In genomic region chr14:31419179-31420012, GRCh38 we compare ENCODE assay signal across 2 cellular contexts.
TF ChIP-seq lines count a peak whose summit lies in the region.

No MANE protein-coding gene starts in this region.

TF ChIP-seq in IMR-90, 13 proteins besides CTCF, POLR2A, EP300 and RAD21:
- TF ChIP-seq MAFK (IDR thresholded peaks at IDR 0.05; ENCODE audit: low read depth, low read length) (no peak), NFE2L2 (IDR thresholded peaks at IDR 0.05; ENCODE audit: low read depth, low read length) (no peak), ELK1 (IDR thresholded peaks at IDR 0.05; ENCODE audit: borderline replicate concordance, low read depth, low read length) (no peak), MAZ (IDR thresholded peaks at IDR 0.05; ENCODE audit: borderline replicate concordance, low read depth, low read length) (no peak), RFX5 (IDR thresholded peaks at IDR 0.05; ENCODE audit: low read depth, low read length) (no peak), CHD1 (IDR thresholded peaks at IDR 0.05; ENCODE audit: low read depth, low read length) (no peak), RCOR1 (IDR thresholded peaks at IDR 0.05; ENCODE audit: insufficient replicate concordance, low read length) (no peak), CEBPB (IDR thresholded peaks at IDR 0.05; ENCODE audit: low read depth, low read length) (no peak), MXI1 (IDR thresholded peaks at IDR 0.05; ENCODE audit: borderline replicate concordance, low read depth, low read length) (no peak), USF2 (IDR thresholded peaks at IDR 0.05; ENCODE audit: low read depth, low read length) (no peak), SMC3 (IDR thresholded peaks at IDR 0.05; ENCODE audit: low read depth, low read length) (no peak), FOS (IDR thresholded peaks at IDR 0.05; ENCODE audit: low read depth, low read length) (no peak), BHLHE40 (IDR thresholded peaks at IDR 0.05; ENCODE audit: low read depth, low read length) (no peak)

TF ChIP-seq in K562, 482 proteins besides CTCF, POLR2A, EP300 and RAD21:
- TF ChIP-seq TAL1 (IDR thresholded peaks at IDR 0.05): no peak
- no peak for TF ChIP-seq ETS2 (tag; IDR thresholded peaks at IDR 0.05; ENCODE audit: borderline replicate concordance, poor library complexity, severe bottlenecking)
- TF ChIP-seq SMARCA4 (IDR thresholded peaks at IDR 0.05): no peak
- no peak for TF ChIP-seq MNT (conservative IDR thresholded peaks at IDR 0.05)
- no peak for TF ChIP-seq MYBL2 (IDR thresholded peaks at IDR 0.05; ENCODE audit: low read depth)
- no peak for TF ChIP-seq MYBL2 (CRISPR knock-in tag; IDR thresholded peaks at IDR 0.05; ENCODE audit: borderline replicate concordance)
- no peak for TF ChIP-seq HES1 (IDR thresholded peaks at IDR 0.05; ENCODE audit: low read depth)
- no peak for TF ChIP-seq NFE2 (IDR thresholded peaks at IDR 0.05; ENCODE audit: low read depth)
- TF ChIP-seq KLF10 (CRISPR knock-in tag; IDR thresholded peaks at IDR 0.05): no peak
- TF ChIP-seq CREB3 (tag; conservative IDR thresholded peaks at IDR 0.05; ENCODE audit: low read depth): no peak
- no peak for TF ChIP-seq ZSCAN32 (CRISPR knock-in tag; IDR thresholded peaks at IDR 0.05)
- no peak for TF ChIP-seq ZNF764 (CRISPR knock-in tag; IDR thresholded peaks at IDR 0.05; ENCODE audit: low read depth)
- no peak for TF ChIP-seq ZNF41 (CRISPR knock-in tag; conservative IDR thresholded peaks at IDR 0.05)
- TF ChIP-seq SPI1 (IDR thresholded peaks at IDR 0.05; ENCODE audit: borderline replicate concordance, low read depth, low read length): 0 out of 2 replicates have a peak, but pooled peaks have one; percentile 16
- TF ChIP-seq MAFG (tag; conservative IDR thresholded peaks at IDR 0.05): no peak
- TF ChIP-seq CBFB (CRISPR knock-in tag; IDR thresholded peaks at IDR 0.05): no peak
- peak in 1 of 2 experiments; percentile 93; a peak in 3 of 4 replicates for TF ChIP-seq UBTF (IDR thresholded peaks at IDR 0.05; ENCODE audit: borderline replicate concordance in 1 of 2, low read depth in 2 of 2, low read length in 2 of 2)
- no peak for TF ChIP-seq ZNF436 (CRISPR knock-in tag; IDR thresholded peaks at IDR 0.05)
